ENCODE assay signal across 14 cellular contexts in the genomic region with DNA sequence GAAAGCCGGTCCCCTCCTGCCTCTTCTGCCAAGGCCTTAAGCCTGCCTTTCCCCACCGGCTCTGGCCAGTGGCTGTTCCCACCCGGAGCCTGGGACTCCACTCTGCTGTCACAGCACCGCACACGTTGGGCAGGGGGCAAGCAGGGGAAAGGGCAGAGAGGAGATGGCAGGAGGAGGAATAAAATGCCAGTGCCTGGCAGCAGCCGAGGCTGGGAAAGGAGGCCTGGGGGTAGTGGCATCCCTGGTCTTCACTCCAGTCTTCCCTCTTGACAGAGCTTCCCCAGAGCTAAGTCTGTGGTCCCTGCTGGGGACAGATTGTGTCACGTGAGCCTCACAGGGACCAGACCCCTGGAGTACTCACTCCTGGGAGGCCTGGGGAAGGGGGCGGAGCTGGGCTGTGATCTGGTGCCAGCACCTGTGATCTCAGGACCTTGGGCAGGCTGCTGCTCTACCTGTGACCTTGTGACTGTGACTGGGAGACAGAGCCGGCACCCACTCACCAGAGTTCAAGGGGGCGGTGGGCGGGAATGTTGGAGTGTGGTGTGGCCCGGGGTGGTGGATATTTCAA.
DNase-seq lines count a peak whose midpoint lies in the region; ATAC-seq, FAIRE-seq and TF ChIP-seq lines count a peak whose summit lies in the region.
"Had no signal": no experiment of that assay in that cellular context is flagged by ENCODE, and none has a peak within 500 bp of the region (broad histone marks: within the 10 kb centered on the region; RNA-seq: fewer than 3 reads in every experiment).

No MANE protein-coding gene starts in this region.

- TF ChIP-seq CTCF in AG10803 (conservative IDR thresholded peaks at IDR 0.05; ENCODE audit: low read length) (no peak), IMR-90 (conservative IDR thresholded peaks at IDR 0.05; ENCODE audit: low read depth, low read length) (no peak), chondrocyte (IDR thresholded peaks at IDR 0.05) (no peak), pancreas (IDR thresholded peaks at IDR 0.05) (no peak)

- peak overlapping the region; percentile 69 for H3K14ac ChIP-seq in IMR-90 (replicated peaks; ENCODE audit: low read depth, low read length)

- in situ Hi-C loops in IMR-90 (cut with MboI; ENCODE audit: low sequenced_read_pairs), result no loop called here
- in situ Hi-C loops in HAP-1 (cut with MboI; ENCODE audit: low sequenced_read_pairs), result no loop called here

- H3K9ac ChIP-seq in IMR-90 (ENCODE audit: low read depth, low read length), result peak overlapping the region; percentile 55

- CTCF ChIA-PET in IMR-90 (lab: Yijun Ruan, JAX), result interaction anchor here (1.0 to 1.2 kb wide), 3 partner anchors 24 to 100 kb away, joined by 3 to 4 read pairs (median 4); no protein-coding TSS in a partner anchor

- peak overlapping the region; percentile 94 for H2BK5ac ChIP-seq in IMR-90 (ENCODE audit: low read depth, low read length, poor library complexity, severe bottlenecking)

- peak overlapping the region; percentile 80 for H3K27ac Mint-ChIP-seq in chondrocyte (ENCODE audit: unreplicated experiment)
- H3K27ac Mint-ChIP-seq: activated naive CD8-positive, alpha-beta T cell treated with anti-CD3 and anti-CD28 coated beads for 36 hours; B cell; IgD-negative memory B cell had no signal

- peak overlapping the region; percentile 86 for H2AFZ ChIP-seq in IMR-90 (replicated peaks; ENCODE audit: low read length, poor library complexity)

- H3K36me3 ChIP-seq in IMR-90 (ENCODE audit: control insufficient read depth, insufficient read depth, low read length) (0 out of 2 replicates have a peak, but pooled peaks cover 4% of the 10 kb centered on the region), pancreas (no peaks in the 10 kb centered on the region), HAP-1 (replicated peaks) (no peaks in the 10 kb centered on the region)

- H3K23ac ChIP-seq in IMR-90 (ENCODE audit: low read depth, low read length), result peak overlapping the region; percentile 81

- BruUV-seq in IMR-90 (replicated peaks; lab: Mats Ljungman, UMichigan), result no TSS peak

- peak overlapping the region; percentile 63 for H3K56ac ChIP-seq in IMR-90 (ENCODE audit: extremely low read depth, insufficient read depth, low read length)

- peaks cover 6% of the 10 kb centered on the region for H3K36me3 Mint-ChIP-seq in chondrocyte (ENCODE audit: low read depth)
- H3K36me3 Mint-ChIP-seq: activated naive CD8-positive, alpha-beta T cell treated with anti-CD3 and anti-CD28 coated beads for 36 hours; IgD-negative memory B cell had no signal

- DNase-seq in AG10803 (ENCODE audit: low read depth), result no peak
- DNase-seq in IMR-90, result no peak
- peak; percentile 83 for DNase-seq in chondrocyte (ENCODE audit: low spot score)
- DNase-seq in pancreas, result peak; percentile 83 to 91 (median 85)
- no peak for DNase-seq in NCI-H187 (lab: John Stamatoyannopoulos, UW)
- no peak for DNase-seq in H4 (ENCODE audit: low spot score)
- DNase-seq in NCI-H1092 treated with DMSO at 0.1 percent for 48 hours (lab: John Stamatoyannopoulos, UW), result no peak
- no peak for DNase-seq in HAP-1 (ENCODE audit: low spot score in 2 of 2)
- DNase-seq: activated naive CD8-positive, alpha-beta T cell treated with anti-CD3 and anti-CD28 coated beads for 36 hours; HCEC 1CT; NCI-H2081 had no signal

- H3K9me3 Mint-ChIP-seq in chondrocyte (ENCODE audit: low read depth), result no peaks in the 10 kb centered on the region

- peak overlapping the region; percentile 57 to 96 for H4K8ac ChIP-seq in IMR-90 (ENCODE audit: low read depth in 2 of 2, low read length in 2 of 2)

- no peak for TF ChIP-seq RAD21 in IMR-90 (IDR thresholded peaks at IDR 0.05; ENCODE audit: low read length)

- dilution Hi-C loops in IMR-90 (cut with HindIII; ENCODE audit: low sequenced_read_pairs, unreplicated experiment), result no loop called here

- H3K4me1 Mint-ChIP-seq in chondrocyte (ENCODE audit: low read depth), result peaks cover 31% of the 10 kb centered on the region
- H3K4me1 Mint-ChIP-seq: activated naive CD8-positive, alpha-beta T cell treated with anti-CD3 and anti-CD28 coated beads for 36 hours; B cell; IgD-negative memory B cell had no signal

- no peaks in the 10 kb centered on the region for H3K27me3 ChIP-seq in IMR-90 (ENCODE audit: control insufficient read depth, insufficient read depth, low read length)
- no peaks in the 10 kb centered on the region for H3K27me3 ChIP-seq in pancreas
- H3K27me3 ChIP-seq in HAP-1 (ENCODE audit: low read depth), result no peaks in the 10 kb centered on the region

- peak overlapping the region; percentile 99 for H2AK5ac ChIP-seq in IMR-90 (ENCODE audit: low read depth, low read length)

- H3K4ac ChIP-seq in IMR-90 (ENCODE audit: low read depth, low read length), result peak overlapping the region; percentile 96

- H3K4me3 Mint-ChIP-seq in chondrocyte (ENCODE audit: unreplicated experiment), result no peak overlapping the region
- H3K4me3 Mint-ChIP-seq: activated naive CD8-positive, alpha-beta T cell treated with anti-CD3 and anti-CD28 coated beads for 36 hours; B cell; IgD-negative memory B cell had no signal

- ATAC-seq in IMR-90 (ENCODE audit: low read depth) (no peak), pancreas (peak; percentile 53 to 69 (median 64))

- H2AK9ac ChIP-seq in IMR-90 (replicated peaks; ENCODE audit: low read depth, low read length, poor library complexity), result peak overlapping the region; percentile 94

- peaks cover 7% of the 10 kb centered on the region for H3K9me1 ChIP-seq in IMR-90 (ENCODE audit: insufficient read depth, low read length)

- H4K5ac ChIP-seq in IMR-90 (ENCODE audit: low read depth, low read length), result peak overlapping the region; percentile 76

- H3K4me3 ChIP-seq in AG10803 (ENCODE audit: low read length) (peak overlapping the region; percentile 49), IMR-90 (ENCODE audit: insufficient read depth, low read depth, low read length) (no peak overlapping the region), pancreas (no peak overlapping the region), HAP-1 (no peak overlapping the region)

- peak overlapping the region; percentile 88 for H3K27ac ChIP-seq in IMR-90 (ENCODE audit: insufficient read depth, low read length)
- H3K27ac ChIP-seq in pancreas, result peak overlapping the region; percentile 71 to 97 (median 89)

- H3K27me3 Mint-ChIP-seq in chondrocyte (ENCODE audit: low read depth), result peaks cover 1% of the 10 kb centered on the region
- H3K27me3 Mint-ChIP-seq: activated naive CD8-positive, alpha-beta T cell treated with anti-CD3 and anti-CD28 coated beads for 36 hours had no signal

- H3K4me1 ChIP-seq in IMR-90 (ENCODE audit: control insufficient read depth, insufficient read depth, low read length) (peaks cover 36% of the 10 kb centered on the region), pancreas (peaks cover 16 to 40% (median 29%) of the 10 kb centered on the region in 3 donors), HAP-1 (no peaks in the 10 kb centered on the region)

- TF ChIP-seq POLR2A in IMR-90 (IDR thresholded peaks at IDR 0.05; ENCODE audit: low read depth, low read length), result no peak

- no peaks in the 10 kb centered on the region for H3K9me3 ChIP-seq in IMR-90 (ENCODE audit: control insufficient read depth, insufficient read depth, low read length)
- no peaks in the 10 kb centered on the region for H3K9me3 ChIP-seq in pancreas
- H3K9me3 ChIP-seq in HAP-1, result no peaks in the 10 kb centered on the region

- peak overlapping the region; percentile 99 for H4K91ac ChIP-seq in IMR-90 (ENCODE audit: insufficient read depth, low read depth, low read length)

- H3K79me1 ChIP-seq in IMR-90 (ENCODE audit: low read depth in 1 of 2, low read length in 2 of 2), result peaks cover 3 to 36% of the 10 kb centered on the region in 2 experiments; a peak in 2 of 4 replicates

- POLR2A ChIA-PET in IMR-90 (lab: Charles Lee; ENCODE audit: unreplicated experiment), result no interaction called here

- H3K18ac ChIP-seq in IMR-90 (ENCODE audit: low read depth, low read length), result peak overlapping the region; percentile 68

- intact Hi-C loops in IMR-90 (cut with micrococcal nuclease) (loop anchor here (1.0 kb wide), 2 partner anchors 38 to 95 kb away; no protein-coding TSS in a partner anchor), pancreas (cut with DNase I) (no loop called here)

- peak overlapping the region; percentile 92 for H2BK120ac ChIP-seq in IMR-90 (ENCODE audit: low read depth, low read length)

- peak overlapping the region; percentile 69 for H2BK20ac ChIP-seq in IMR-90 (ENCODE audit: low read depth, low read length)

- no peak for FAIRE-seq in pancreas (lab: Jason Lieb, UNC)
- FAIRE-seq: RCC 7860 had no signal

- no peak overlapping the region; the same call in 1 of the 2 replicates for H3K4me2 ChIP-seq in IMR-90 (ENCODE audit: low read depth, low read length)

- peaks cover 10% of the 10 kb centered on the region for H4K20me1 ChIP-seq in IMR-90 (ENCODE audit: insufficient read depth, low read length)

- WGBS in IMR-90 (ENCODE audit: extremely low coverage in 2 of 2, insufficient read length in 1 of 2), 2 experiments, result 92% methylated on average over 2 of the region's 12 CpGs; no CpG with 5 or more reads in 1 of the 2 experiments
- WGBS in pancreas, 2 donors, result 20 to 29% methylated on average over 10 to 12 of the region's 12 CpGs

- H2BK15ac ChIP-seq in IMR-90 (ENCODE audit: low read depth, low read length), result peak overlapping the region; percentile 57; the same call in 2 of the 3 replicates

TF ChIP-seq in IMR-90, 13 proteins besides CTCF, POLR2A, EP300 and RAD21 (continues in another document):
- TF ChIP-seq CEBPB (IDR thresholded peaks at IDR 0.05; ENCODE audit: low read depth, low read length) (no peak), BHLHE40 (IDR thresholded peaks at IDR 0.05; ENCODE audit: low read depth, low read length) (no peak), SMC3 (IDR thresholded peaks at IDR 0.05; ENCODE audit: low read depth, low read length) (no peak), MXI1 (IDR thresholded peaks at IDR 0.05; ENCODE audit: borderline replicate concordance, low read depth, low read length) (no peak), NFE2L2 (IDR thresholded peaks at IDR 0.05; ENCODE audit: low read depth, low read length) (no peak), RCOR1 (IDR thresholded peaks at IDR 0.05; ENCODE audit: insufficient replicate concordance, low read length) (no peak), MAFK (IDR thresholded peaks at IDR 0.05; ENCODE audit: low read depth, low read length) (no peak), FOS (IDR thresholded peaks at IDR 0.05; ENCODE audit: low read depth, low read length) (no peak), MAZ (IDR thresholded peaks at IDR 0.05; ENCODE audit: borderline replicate concordance, low read depth, low read length) (no peak), CHD1 (IDR thresholded peaks at IDR 0.05; ENCODE audit: low read depth, low read length) (no peak)

Comparison
In these comparisons a context has a peak if more than half of its experiments do, and no peak if none do; other contexts are left out.
1. DNase-seq: peak in chondrocyte (single experiment) and pancreas (6 of 6); none in AG10803 (single experiment), IMR-90 (single experiment), NCI-H187 (0 of 2), H4 (single experiment), NCI-H1092 treated with DMSO at 0.1 percent for 48 hours (single experiment) and HAP-1 (0 of 2).